ENCODE assay signal across 27 cellular contexts in genomic region chr22:44159230-44159629, GRCh38. TPM values are rescaled to one million over a fixed set of nuclear protein-coding genes. Genes with fewer than 3 reads are reported as not detected.
A peak's percentile ranks its signal among the peaks of the same experiment; 100 is the strongest.
DNase-seq lines count a peak whose midpoint lies in the region; FAIRE-seq and TF ChIP-seq lines count a peak whose summit lies in the region.
"Had no signal": no experiment of that assay in that cellular context is flagged by ENCODE, and none has a peak within 500 bp of the region (broad histone marks: within the 10 kb centered on the region; RNA-seq: fewer than 3 reads in every experiment).

No MANE protein-coding gene starts in this region.

- FAIRE-seq in kidney (lab: Jason Lieb, UNC): no peak

- H3K4me1 ChIP-seq in kidney (ENCODE audit: control insufficient read depth in 1 of 2, insufficient read depth in 1 of 2, low read depth in 1 of 2, low read length in 2 of 2): peaks cover 0 to 3% of the 10 kb centered on the region in 2 donors
- peaks cover 0 to 22% (median 13%) of the 10 kb centered on the region in 6 donors for H3K4me1 ChIP-seq in spleen
- H3K4me1 ChIP-seq in colonic mucosa: no peaks in the 10 kb centered on the region
- H3K4me1 ChIP-seq: SJCRH30, tibial artery had no signal

- in situ Hi-C loops in KBM-7 (cut with MboI; ENCODE audit: low pct_unique_long_range_greater_than_20kb, low sequenced_read_pairs): no loop called here

- peak overlapping the region in 4 of 5 experiments; percentile 1 to 87 (median 52) for H3K27ac Mint-ChIP-seq in brain
- H3K27ac Mint-ChIP-seq: activated naive CD4-positive, alpha-beta T cell treated with anti-CD3 and anti-CD28 coated beads, Interleukin-2, amount 50 U/mL, for 72 hours; progenitor cell of endocrine pancreas; T-cell had no signal

- WGBS in spleen, 5 donors: 87 to 96% (median 91%) methylated on average over 7 of the region's 7 CpGs

- TF ChIP-seq POLR2A in spleen (IDR thresholded peaks at IDR 0.05): no peak

- TF ChIP-seq CTCF in brain (conservative IDR thresholded peaks at IDR 0.05) (no peak), kidney (IDR thresholded peaks at IDR 0.05; ENCODE audit: borderline replicate concordance, extremely low read depth, insufficient read depth) (no peak), spleen (IDR thresholded peaks at IDR 0.05 in 8 of 11, conservative IDR thresholded peaks at IDR 0.05 in 3 of 11) (no peak), coronary artery (IDR thresholded peaks at IDR 0.05) (no peak), colonic mucosa (IDR thresholded peaks at IDR 0.05) (no peak)

- no peak overlapping the region for H3K4me3 Mint-ChIP-seq in brain
- H3K4me3 Mint-ChIP-seq: neural crest cell, T-cell had no signal

- H3K9me3 ChIP-seq in kidney (ENCODE audit: control insufficient read depth in 1 of 2, low read length in 2 of 2): no peaks in the 10 kb centered on the region
- H3K9me3 ChIP-seq in spleen: no peaks in the 10 kb centered on the region
- H3K9me3 ChIP-seq in colonic mucosa: no peaks in the 10 kb centered on the region
- H3K9me3 ChIP-seq: heart right ventricle, SJCRH30, stomach, tibial artery had no signal

- no peak overlapping the region for H3K9ac ChIP-seq in kidney (ENCODE audit: low read length in 2 of 2)
- no peak overlapping the region for H3K9ac ChIP-seq in colonic mucosa (ENCODE audit: low read depth in 2 of 2, low read length in 2 of 2)

- intact Hi-C loops in kidney (cut with DNase I): no loop called here
- intact Hi-C loops in spleen (cut with DNase I; ENCODE audit: low total_unique reads): no loop called here
- intact Hi-C loops in colonic mucosa (cut with DNase I): no loop called here

- H3K27me3 Mint-ChIP-seq in brain: peaks cover 10% of the 10 kb centered on the region
- H3K27me3 Mint-ChIP-seq: T-cell had no signal

- no peaks in the 10 kb centered on the region for H3K36me3 ChIP-seq in kidney (ENCODE audit: control insufficient read depth in 1 of 2, insufficient read depth in 2 of 2, low read length in 2 of 2)
- peaks cover 0 to 89% (median 25%) of the 10 kb centered on the region in 6 donors for H3K36me3 ChIP-seq in spleen
- no peaks in the 10 kb centered on the region for H3K36me3 ChIP-seq in colonic mucosa
- H3K36me3 ChIP-seq: SJCRH30, tibial artery had no signal

- H3K4me3 ChIP-seq in kidney (ENCODE audit: low read length in 2 of 2): no peak overlapping the region
- no peak overlapping the region for H3K4me3 ChIP-seq in spleen
- H3K4me3 ChIP-seq in coronary artery: no peak overlapping the region
- no peak overlapping the region for H3K4me3 ChIP-seq in colonic mucosa
- H3K4me3 ChIP-seq: heart right ventricle, SJCRH30, stomach, tibial artery had no signal

- no peaks in the 10 kb centered on the region for H3K9me3 Mint-ChIP-seq in brain
- H3K9me3 Mint-ChIP-seq: activated naive CD4-positive, alpha-beta T cell treated with anti-CD3 and anti-CD28 coated beads, Interleukin-2, amount 50 U/mL, for 72 hours; neural crest cell; T-cell had no signal

- DNase-seq in KBM-7 (peak; percentile 16), kidney (peak; percentile 22), spleen (peak; percentile 20), coronary artery (ENCODE audit: low spot score) (no peak), colonic mucosa (no peak), hippocampal formation (lab: John Stamatoyannopoulos, UW) (no peak)
- DNase-seq: ACHN; activated CD4-positive, alpha-beta T cell treated with anti-CD3 and anti-CD28 coated beads, Interleukin-2, amount 50 U/mL, for 4 hours; activated CD8-positive, alpha-beta memory T cell treated with anti-CD3 and anti-CD28 coated beads, Interleukin-2, amount 50 U/mL, for 4 hours; aorta; COR-L47; effector CD4-positive, alpha-beta T cell; heart right ventricle; KG1; mammary epithelial cell; NCI-H1417 treated with DMSO at 0.1 percent for 48 hours; NCI-H2081; NCI-H226; SJCRH30; stomach; T-cell; tibial artery had no signal

- H3K36me3 Mint-ChIP-seq in brain: no peaks in the 10 kb centered on the region
- H3K36me3 Mint-ChIP-seq: activated naive CD4-positive, alpha-beta T cell treated with anti-CD3 and anti-CD28 coated beads, Interleukin-2, amount 50 U/mL, for 72 hours; T-cell had no signal

- no peak overlapping the region for H3K27ac ChIP-seq in kidney (ENCODE audit: low read depth in 2 of 2, low read length in 2 of 2)
- no peak overlapping the region for H3K27ac ChIP-seq in spleen
- H3K27ac ChIP-seq in coronary artery: no peak overlapping the region
- no peak overlapping the region for H3K27ac ChIP-seq in colonic mucosa
- H3K27ac ChIP-seq: heart right ventricle, SJCRH30, tibial artery had no signal

- peaks cover 32% of the 10 kb centered on the region for H3K4me1 Mint-ChIP-seq in brain
- H3K4me1 Mint-ChIP-seq: T-cell had no signal

- H3K27me3 ChIP-seq in spleen (replicated peaks in 1 of 7): no peaks in the 10 kb centered on the region
- no peaks in the 10 kb centered on the region for H3K27me3 ChIP-seq in colonic mucosa
- H3K27me3 ChIP-seq: heart right ventricle, SJCRH30, stomach had no signal

RNA-seq across cellular contexts. Expression of gene PARVG, which starts 21.5 kb away (rescaled TPM):
- polyA plus RNA-seq in brain (ENCODE audit: insufficient read depth, low read depth, low replicate concordance) (5.1 TPM), kidney (ENCODE audit: insufficient read depth, low read depth, low replicate concordance) (2.5 TPM), spleen (100 to 1,000 TPM; 118 to 214 (median 204) TPM)
- total RNA-seq in kidney (20.9 TPM), spleen (100 to 1,000 TPM; 129 to 226 (median 142) TPM), colonic mucosa (1 to 10 TPM; 2.4 to 4.1 TPM)
- total RNA-seq: fibroblast of villous mesenchyme, mammary epithelial cell, progenitor cell of endocrine pancreas, SJCRH30 had no signal
- polyA plus RNA-seq: mammary epithelial cell had no signal

Comparison
In these comparisons a context has a peak if more than half of its experiments do, and no peak if none do; other contexts are left out.
1. DNase-seq: peak in KBM-7 (single experiment), kidney (single experiment) and spleen (single experiment); none in coronary artery (single experiment), colonic mucosa (single experiment) and hippocampal formation (0 of 2).